Comparison of ENCODE assay signal across 13 cellular contexts in the genomic region with DNA sequence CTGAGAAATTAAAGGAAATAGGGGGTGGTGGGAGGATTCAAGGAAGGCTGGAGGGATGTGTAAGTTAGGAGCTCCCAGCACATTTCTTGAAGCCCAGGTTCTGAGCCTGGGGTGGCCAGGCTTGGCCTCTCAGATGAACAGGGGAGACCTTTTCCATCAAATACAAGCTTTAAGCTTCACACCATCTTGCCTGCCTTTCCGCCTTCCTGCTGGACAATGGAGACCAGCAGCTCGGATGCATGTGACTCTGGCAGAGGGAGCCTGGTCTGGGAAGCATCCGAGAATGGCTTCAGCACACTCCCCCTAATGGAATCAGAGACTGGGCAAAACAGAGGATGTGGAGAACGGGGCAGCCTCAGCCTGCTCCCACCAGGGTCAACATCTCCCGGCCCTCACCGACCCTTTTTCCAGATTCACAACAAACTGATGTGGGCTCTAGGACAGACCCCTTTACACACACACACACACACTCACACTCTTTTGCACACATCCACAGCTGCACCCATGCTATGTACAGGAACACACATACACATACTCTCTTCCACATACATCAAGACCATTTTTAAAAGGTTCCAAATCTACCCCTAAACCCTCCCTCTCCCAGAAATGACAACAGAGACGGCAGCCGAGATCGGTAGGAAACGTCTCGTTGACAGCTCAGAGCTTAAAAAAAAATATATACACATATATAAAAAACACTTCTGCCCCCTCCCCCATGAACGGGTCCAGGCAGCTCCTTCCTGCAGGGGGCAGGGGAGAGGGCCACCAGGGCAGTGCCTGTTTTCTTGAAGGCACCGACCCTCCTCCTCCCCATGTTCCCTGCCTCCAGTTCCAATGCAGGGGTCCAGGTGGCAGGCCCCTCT. TPM values are rescaled to one million over a fixed set of nuclear protein-coding genes. Genes with fewer than 3 reads are reported as not detected.
A peak's percentile ranks its signal among the peaks of the same experiment; 100 is the strongest.
DNase-seq lines count a peak whose midpoint lies in the region; ATAC-seq lines count a peak whose summit lies in the region.
"Had no signal": no experiment of that assay in that cellular context is flagged by ENCODE, and none has a peak within 500 bp of the region (broad histone marks: within the 10 kb centered on the region; RNA-seq: fewer than 3 reads in every experiment).

No MANE protein-coding gene starts in this region.

- intact Hi-C loops in activated CD4-positive, alpha-beta memory T cell treated with anti-CD3 and anti-CD28 coated beads for 36 hours (cut with micrococcal nuclease): loop anchor here (10.0 kb wide), 1 partner anchor 939 kb away; a partner anchor contains a TSS

- H3K4me3 Mint-ChIP-seq in activated CD4-positive, alpha-beta memory T cell treated with anti-CD3 and anti-CD28 coated beads for 36 hours: no peak overlapping the region
- H3K4me3 Mint-ChIP-seq in activated CD4-positive, alpha-beta memory T cell treated with anti-CD3 and anti-CD28 coated beads, Interleukin-2, amount 10 ng/mL, durations not matched to agents 7 days and 5 days: no peak overlapping the region
- no peak overlapping the region for H3K4me3 Mint-ChIP-seq in effector memory CD8-positive, alpha-beta T cell
- H3K4me3 Mint-ChIP-seq: stimulated activated memory B cell treated with anti-CD40 and anti-IgM and Interleukin-4, amounts not matched to agents 10 μg/mL and 1 μg/mL and 100 μg/mL, for 72 hours had no signal

- H3K9ac ChIP-seq in trophoblast cell (ENCODE audit: low read length): no peak overlapping the region

- H3K4ac ChIP-seq in trophoblast cell (ENCODE audit: low read depth, low read length): no peak overlapping the region

- peaks cover 41 to 44% of the 10 kb centered on the region in 2 experiments for H3K36me3 ChIP-seq in trophoblast cell (ENCODE audit: control insufficient read depth in 1 of 2, insufficient read depth in 2 of 2, low read length in 2 of 2)

- no peak overlapping the region for H4K91ac ChIP-seq in trophoblast cell (ENCODE audit: low read depth, low read length)

- no peaks in the 10 kb centered on the region for H3K9me3 Mint-ChIP-seq in activated CD4-positive, alpha-beta memory T cell treated with anti-CD3 and anti-CD28 coated beads for 36 hours
- H3K9me3 Mint-ChIP-seq in activated CD4-positive, alpha-beta memory T cell treated with anti-CD3 and anti-CD28 coated beads, Interleukin-2, amount 10 ng/mL, durations not matched to agents 7 days and 5 days: no peaks in the 10 kb centered on the region
- H3K9me3 Mint-ChIP-seq in effector memory CD8-positive, alpha-beta T cell: no peaks in the 10 kb centered on the region
- H3K9me3 Mint-ChIP-seq: stimulated activated memory B cell treated with anti-CD40 and anti-IgM and Interleukin-4, amounts not matched to agents 10 μg/mL and 1 μg/mL and 100 μg/mL, for 72 hours had no signal

- peak overlapping the region; percentile 8 for H3K4me3 ChIP-seq in trophoblast cell (ENCODE audit: low read depth, low read length)
- H3K4me3 ChIP-seq: Peyer's patch had no signal

- CTCF ChIA-PET in activated CD4-positive, alpha-beta memory T cell treated with anti-CD3 and anti-CD28 coated beads for 36 hours (lab: Charles Lee): interaction anchor here (0.7 to 3.5 kb wide), 6 partner anchors 10 to 139 kb away, joined by 3 to 16 read pairs (median 4); a partner anchor contains a TSS
- CTCF ChIA-PET in activated CD4-positive, alpha-beta memory T cell treated with anti-CD3 and anti-CD28 coated beads, Interleukin-2, amount 10 ng/mL, durations not matched to agents 7 days and 5 days (lab: Charles Lee): interaction anchor here (1.1 to 1.6 kb wide), 5 partner anchors 11 to 124 kb away, joined by 3 to 9 read pairs (median 6); a partner anchor contains a TSS

- peak overlapping the region; percentile 15 for H3K27ac Mint-ChIP-seq in activated CD4-positive, alpha-beta memory T cell treated with anti-CD3 and anti-CD28 coated beads for 36 hours
- no peak overlapping the region for H3K27ac Mint-ChIP-seq in activated CD4-positive, alpha-beta memory T cell treated with anti-CD3 and anti-CD28 coated beads, Interleukin-2, amount 10 ng/mL, durations not matched to agents 7 days and 5 days
- H3K27ac Mint-ChIP-seq in effector memory CD8-positive, alpha-beta T cell: peak overlapping the region; percentile 65 to 71

- no peaks in the 10 kb centered on the region for H3K27me3 Mint-ChIP-seq in activated CD4-positive, alpha-beta memory T cell treated with anti-CD3 and anti-CD28 coated beads for 36 hours
- H3K27me3 Mint-ChIP-seq in activated CD4-positive, alpha-beta memory T cell treated with anti-CD3 and anti-CD28 coated beads, Interleukin-2, amount 10 ng/mL, durations not matched to agents 7 days and 5 days: no peaks in the 10 kb centered on the region
- no peaks in the 10 kb centered on the region for H3K27me3 Mint-ChIP-seq in effector memory CD8-positive, alpha-beta T cell
- H3K27me3 Mint-ChIP-seq: stimulated activated memory B cell treated with anti-CD40 and anti-IgM and Interleukin-4, amounts not matched to agents 10 μg/mL and 1 μg/mL and 100 μg/mL, for 72 hours had no signal

- H3K4me1 ChIP-seq in trophoblast cell (ENCODE audit: control insufficient read depth in 1 of 2, insufficient read depth in 2 of 2, low read length in 2 of 2): peaks cover 3 to 4% of the 10 kb centered on the region in 2 experiments

- H2BK120ac ChIP-seq in trophoblast cell (ENCODE audit: insufficient read depth, low read length, poor library complexity): no peak overlapping the region

- no peak overlapping the region for H3K18ac ChIP-seq in trophoblast cell (ENCODE audit: low read length)

- H3K23ac ChIP-seq in trophoblast cell (ENCODE audit: low read length): no peak overlapping the region

- no peaks in the 10 kb centered on the region for H3K79me1 ChIP-seq in trophoblast cell (ENCODE audit: low read length)

- H2BK12ac ChIP-seq in trophoblast cell (ENCODE audit: low read length): no peak overlapping the region

- peaks cover 29% of the 10 kb centered on the region for H3K36me3 Mint-ChIP-seq in activated CD4-positive, alpha-beta memory T cell treated with anti-CD3 and anti-CD28 coated beads for 36 hours
- peaks cover 32% of the 10 kb centered on the region for H3K36me3 Mint-ChIP-seq in activated CD4-positive, alpha-beta memory T cell treated with anti-CD3 and anti-CD28 coated beads, Interleukin-2, amount 10 ng/mL, durations not matched to agents 7 days and 5 days (ENCODE audit: low read depth)
- H3K36me3 Mint-ChIP-seq in effector memory CD8-positive, alpha-beta T cell (ENCODE audit: insufficient read depth): peaks cover 60% of the 10 kb centered on the region

- H3K27ac ChIP-seq in trophoblast cell (ENCODE audit: low read depth, low read length): no peak overlapping the region
- H3K27ac ChIP-seq: Peyer's patch had no signal

- H3K4me1 Mint-ChIP-seq in activated CD4-positive, alpha-beta memory T cell treated with anti-CD3 and anti-CD28 coated beads for 36 hours (ENCODE audit: low read depth): peaks cover 47% of the 10 kb centered on the region
- H3K4me1 Mint-ChIP-seq in activated CD4-positive, alpha-beta memory T cell treated with anti-CD3 and anti-CD28 coated beads, Interleukin-2, amount 10 ng/mL, durations not matched to agents 7 days and 5 days: peaks cover 55% of the 10 kb centered on the region
- H3K4me1 Mint-ChIP-seq in effector memory CD8-positive, alpha-beta T cell (ENCODE audit: low read depth in 2 of 2): peaks cover 19 to 24% of the 10 kb centered on the region in 2 donors

- H3K4me2 ChIP-seq in trophoblast cell (ENCODE audit: low read length): no peak overlapping the region

- H3K14ac ChIP-seq in trophoblast cell (ENCODE audit: low read length): no peak overlapping the region

- no peak for DNase-seq in activated CD4-positive, alpha-beta memory T cell treated with anti-CD3 and anti-CD28 coated beads for 36 hours
- DNase-seq in activated CD4-positive, alpha-beta memory T cell treated with anti-CD3 and anti-CD28 coated beads, Interleukin-2, amount 10 ng/mL, durations not matched to agents 7 days and 5 days: no peak
- DNase-seq in NCI-H69 (lab: John Stamatoyannopoulos, UW): peak; percentile 15
- DNase-seq in effector memory CD8-positive, alpha-beta T cell: no peak
- no peak for DNase-seq in trophoblast cell
- no peak for DNase-seq in T1000 (lab: John Stamatoyannopoulos, UW)
- no peak for DNase-seq in DMS79 (lab: John Stamatoyannopoulos, UW)
- DNase-seq: cerebellar nuclear complex, head of caudate nucleus, NCI-H1417 treated with DMSO at 0.1 percent for 48 hours, Peyer's patch had no signal

- no peak overlapping the region for H2AFZ ChIP-seq in trophoblast cell (ENCODE audit: insufficient read depth, low read length, poor library complexity)

- no peak overlapping the region for H4K8ac ChIP-seq in trophoblast cell (ENCODE audit: low read depth, low read length)

- ATAC-seq in effector memory CD8-positive, alpha-beta T cell (replicated peaks): no peak
- ATAC-seq in HG02571 (IDR thresholded peaks at IDR 0.05; ENCODE audit: unreplicated experiment): no peak
- ATAC-seq: stimulated activated memory B cell treated with anti-CD40 and anti-IgM and Interleukin-4, amounts not matched to agents 10 μg/mL and 1 μg/mL and 100 μg/mL, for 72 hours had no signal

- H2BK5ac ChIP-seq in trophoblast cell (ENCODE audit: low read depth, low read length, poor library complexity): no peak overlapping the region

- H4K12ac ChIP-seq in trophoblast cell (ENCODE audit: low read depth, low read length): no peak overlapping the region

- H2AK5ac ChIP-seq in trophoblast cell (ENCODE audit: low read length): no peak overlapping the region

- no CpG with 5 or more reads among the region's 13 CpGs for WGBS in trophoblast cell (ENCODE audit: extremely low coverage, insufficient coverage, insufficient read length)

- no peaks in the 10 kb centered on the region for H3K27me3 ChIP-seq in trophoblast cell (ENCODE audit: insufficient read depth, low read length)
- H3K27me3 ChIP-seq: Peyer's patch had no signal

- H3K9me3 ChIP-seq in trophoblast cell (ENCODE audit: insufficient read depth, low read depth, low read length): no peaks in the 10 kb centered on the region
- H3K9me3 ChIP-seq: Peyer's patch had no signal

- POLR2A ChIA-PET in activated CD4-positive, alpha-beta memory T cell treated with anti-CD3 and anti-CD28 coated beads for 36 hours (lab: Charles Lee): no interaction called here
- POLR2A ChIA-PET in activated CD4-positive, alpha-beta memory T cell treated with anti-CD3 and anti-CD28 coated beads, Interleukin-2, amount 10 ng/mL, durations not matched to agents 7 days and 5 days (lab: Charles Lee): interaction anchor here (0.9 to 25.4 kb wide), 4 partner anchors 8 to 139 kb away, joined by 3 to 504 read pairs (median 255); a partner anchor contains a TSS

- H3K79me2 ChIP-seq in trophoblast cell (ENCODE audit: control insufficient read depth, insufficient read depth, low read length, poor library complexity): no peaks in the 10 kb centered on the region

RNA-seq across cellular contexts. Expression of a gene that starts 6.5 kb away (rescaled TPM):
- total RNA-seq in activated CD4-positive, alpha-beta memory T cell treated with anti-CD3 and anti-CD28 coated beads for 36 hours: 10 to 100 TPM; 63.4 to 69.7 TPM
- total RNA-seq in activated CD4-positive, alpha-beta memory T cell treated with anti-CD3 and anti-CD28 coated beads, Interleukin-2, amount 10 ng/mL, durations not matched to agents 7 days and 5 days: 100 to 1,000 TPM; 106 to 107 TPM
- polyA plus RNA-seq in trophoblast cell (2013): 78.0 and 80.6 TPM in 2 replicates

RNA-seq across cellular contexts. Expression of a gene that starts 13.3 kb away (rescaled TPM):
- 100 to 1,000 TPM; 112 to 118 TPM for total RNA-seq in activated CD4-positive, alpha-beta memory T cell treated with anti-CD3 and anti-CD28 coated beads for 36 hours
- total RNA-seq in activated CD4-positive, alpha-beta memory T cell treated with anti-CD3 and anti-CD28 coated beads, Interleukin-2, amount 10 ng/mL, durations not matched to agents 7 days and 5 days: 100 to 1,000 TPM; 107 to 110 TPM
- polyA plus RNA-seq in trophoblast cell (2013): 57.0 and 58.2 TPM in 2 replicates

RNA-seq across cellular contexts. Expression of a gene that starts 19.4 kb away (rescaled TPM):
- 10 to 100 TPM; 21.8 to 21.9 TPM for total RNA-seq in activated CD4-positive, alpha-beta memory T cell treated with anti-CD3 and anti-CD28 coated beads for 36 hours
- total RNA-seq in activated CD4-positive, alpha-beta memory T cell treated with anti-CD3 and anti-CD28 coated beads, Interleukin-2, amount 10 ng/mL, durations not matched to agents 7 days and 5 days: 10 to 100 TPM; 42.2 to 42.7 TPM
- 36.3 and 39.2 TPM in 2 replicates for polyA plus RNA-seq in trophoblast cell (2013)

RNA-seq across cellular contexts. Expression of a gene that starts 35.7 kb away (rescaled TPM):
- under 1 TPM in 1 of 2 experiments, not detected in 1; 0.19 TPM for total RNA-seq in activated CD4-positive, alpha-beta memory T cell treated with anti-CD3 and anti-CD28 coated beads for 36 hours
- under 1 TPM in 1 of 2 experiments, not detected in 1; 0.38 TPM for total RNA-seq in activated CD4-positive, alpha-beta memory T cell treated with anti-CD3 and anti-CD28 coated beads, Interleukin-2, amount 10 ng/mL, durations not matched to agents 7 days and 5 days
- 0.30 and 0.35 TPM in 2 replicates for polyA plus RNA-seq in trophoblast cell (2013)
